Comparison of ENCODE assay signal across 12 cellular contexts in the genomic region with DNA sequence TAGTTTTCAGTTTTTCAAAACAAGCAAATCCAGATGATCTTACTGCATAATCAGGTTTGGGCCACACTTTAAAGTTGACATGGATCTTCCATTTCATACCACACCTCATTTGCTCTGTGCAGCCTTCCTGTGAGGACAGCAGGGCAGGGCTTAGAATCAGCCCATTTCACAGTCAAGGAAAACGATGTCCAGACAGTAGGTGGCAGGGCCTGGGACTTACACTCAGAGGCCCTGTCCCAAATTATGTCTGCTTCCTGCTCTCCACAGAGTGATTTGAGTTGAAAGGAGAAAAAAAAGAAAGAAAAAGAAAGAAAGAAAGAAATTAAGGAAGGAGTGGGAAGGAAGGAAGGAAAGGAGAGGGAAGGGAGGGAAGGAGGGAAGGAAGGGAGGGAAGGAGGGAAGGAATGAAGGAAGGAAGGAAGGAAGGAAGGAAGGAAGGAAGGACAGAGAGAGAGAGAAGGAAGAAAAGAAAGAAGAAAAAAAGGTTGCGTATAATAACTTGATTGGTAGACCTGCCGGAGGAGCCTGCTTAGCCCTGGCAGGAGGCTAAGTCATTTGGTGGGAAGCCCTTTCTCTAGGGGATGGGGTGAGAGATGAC. TPM values are rescaled to one million over a fixed set of nuclear protein-coding genes. Genes with fewer than 3 reads are reported as not detected.
DNase-seq lines count a peak whose midpoint lies in the region; ATAC-seq, FAIRE-seq and TF ChIP-seq lines count a peak whose summit lies in the region.
"Had no signal": no experiment of that assay in that cellular context is flagged by ENCODE, and none has a peak within 500 bp of the region (broad histone marks: within the 10 kb centered on the region; RNA-seq: fewer than 3 reads in every experiment).

No MANE protein-coding gene starts in this region.

- H3K4me1 ChIP-seq in SK-N-SH (ENCODE audit: control insufficient read depth in 1 of 2, insufficient read depth in 2 of 2, low read depth in 1 of 2, low read length in 1 of 2), result peaks cover 0 to 9% of the 10 kb centered on the region in 2 experiments; a peak in 1 of 4 replicates
- H3K4me1 ChIP-seq in Panc1 (ENCODE audit: control insufficient read depth, insufficient read depth, low read length), result 0 out of 2 replicates have a peak, but pooled peaks cover 4% of the 10 kb centered on the region
- peaks cover 14 to 22% (median 17%) of the 10 kb centered on the region in 4 donors for H3K4me1 ChIP-seq in esophagus muscularis mucosa
- H3K4me1 ChIP-seq in subcutaneous abdominal adipose tissue (ENCODE audit: control insufficient read depth in 5 of 5, insufficient read depth in 5 of 5, low read length in 5 of 5), result peaks cover 21 to 82% (median 62%) of the 10 kb centered on the region in 5 donors
- peaks cover 35 to 49% (median 38%) of the 10 kb centered on the region in 4 donors for H3K4me1 ChIP-seq in upper lobe of left lung

- DNase-seq in SK-N-SH (no peak), Panc1 (ENCODE audit: low read depth, low spot score) (no peak), esophagus muscularis mucosa (ENCODE audit: extremely low spot score) (peak; percentile 45), HTR-8/SVneo (ENCODE audit: insufficient read length, low spot score) (no peak), SK-N-DZ (ENCODE audit: low spot score) (no peak), upper lobe of left lung (no peak)

- no peaks in the 10 kb centered on the region for H4K20me1 ChIP-seq in SK-N-SH (ENCODE audit: insufficient read depth)

- CTCF ChIA-PET in SK-N-SH (lab: Yijun Ruan, JAX) (interaction anchor here (0.6 to 15.9 kb wide), 23 partner anchors 8 to 321 kb away, joined by 3 to 216 read pairs (median 4); no protein-coding TSS in a partner anchor), Panc1 (lab: Charles Lee) (interaction anchor here (0.6 to 6.9 kb wide), 3 partner anchors 83 to 285 kb away, joined by 3 to 42 read pairs (median 3); no protein-coding TSS in a partner anchor)

- no peak overlapping the region for H3K4me3 ChIP-seq in SK-N-SH (ENCODE audit: low read depth in 2 of 2, low read length in 1 of 2)
- H3K4me3 ChIP-seq in Panc1 (ENCODE audit: low read depth in 2 of 2, low read length in 2 of 2), result no peak overlapping the region
- no peak overlapping the region for H3K4me3 ChIP-seq in esophagus muscularis mucosa
- no peak overlapping the region for H3K4me3 ChIP-seq in subcutaneous abdominal adipose tissue (ENCODE audit: low read depth in 1 of 5, low read length in 5 of 5)
- H3K4me3 ChIP-seq in upper lobe of left lung, result no peak overlapping the region
- H3K4me3 ChIP-seq: MG63, skin epidermis had no signal

- TF ChIP-seq RAD21 in SK-N-SH (IDR thresholded peaks at IDR 0.05; ENCODE audit: low read length), result no peak

- H2AFZ ChIP-seq in SK-N-SH (ENCODE audit: low read depth), result no peak overlapping the region

- H3K9me3 ChIP-seq in SK-N-SH (no peaks in the 10 kb centered on the region), Panc1 (ENCODE audit: control insufficient read depth, insufficient read depth, low read depth, low read length) (no peaks in the 10 kb centered on the region), esophagus muscularis mucosa (no peaks in the 10 kb centered on the region), subcutaneous abdominal adipose tissue (ENCODE audit: control insufficient read depth in 5 of 5, low read length in 5 of 5) (no peaks in the 10 kb centered on the region), upper lobe of left lung (no peaks in the 10 kb centered on the region)
- H3K9me3 ChIP-seq: MG63 had no signal

- no peak overlapping the region for H3K27ac ChIP-seq in SK-N-SH (ENCODE audit: low read depth in 2 of 2, low read length in 1 of 2)
- H3K27ac ChIP-seq in Panc1 (ENCODE audit: low read length), result no peak overlapping the region
- no peak overlapping the region for H3K27ac ChIP-seq in esophagus muscularis mucosa (replicated peaks in 1 of 4)
- H3K27ac ChIP-seq in subcutaneous abdominal adipose tissue (ENCODE audit: low read depth, low read length), result peak overlapping the region; percentile 94
- H3K27ac ChIP-seq in upper lobe of left lung, result peak overlapping the region in 2 of 4 donors; percentile 8 to 17
- H3K27ac ChIP-seq: WERI-Rb-1 had no signal

- WGBS in SK-N-SH (ENCODE audit: low lambda C conversion rate), result 90% methylated on average over 3 of the region's 3 CpGs
- WGBS in esophagus muscularis mucosa, result 85% methylated on average over 3 of the region's 3 CpGs
- 80 to 82% methylated on average over 3 of the region's 3 CpGs for WGBS in upper lobe of left lung, 2 donors

- H3K36me3 ChIP-seq in SK-N-SH (replicated peaks in 1 of 2; ENCODE audit: control insufficient read depth in 1 of 2, insufficient read depth in 2 of 2, low read length in 1 of 2), result no peaks in the 10 kb centered on the region
- H3K36me3 ChIP-seq in Panc1 (ENCODE audit: control insufficient read depth, insufficient read depth, low read length), result no peaks in the 10 kb centered on the region
- no peaks in the 10 kb centered on the region for H3K36me3 ChIP-seq in esophagus muscularis mucosa
- no peaks in the 10 kb centered on the region for H3K36me3 ChIP-seq in subcutaneous abdominal adipose tissue (ENCODE audit: control insufficient read depth in 5 of 5, insufficient read depth in 5 of 5, low read length in 5 of 5)
- H3K36me3 ChIP-seq in upper lobe of left lung, result no peaks in the 10 kb centered on the region
- H3K36me3 ChIP-seq: MG63, WERI-Rb-1 had no signal

- no peak overlapping the region for H3K4me2 ChIP-seq in SK-N-SH

- TF ChIP-seq EP300 in SK-N-SH (IDR thresholded peaks at IDR 0.05; ENCODE audit: borderline replicate concordance in 1 of 2, low read depth in 1 of 2, low read length in 1 of 2) (no peak), esophagus muscularis mucosa (IDR thresholded peaks at IDR 0.05) (no peak), upper lobe of left lung (IDR thresholded peaks at IDR 0.05) (no peak)

- no peak for FAIRE-seq in HTR-8/SVneo (lab: Jason Lieb, UNC)

- TF ChIP-seq POLR2A in esophagus muscularis mucosa (IDR thresholded peaks at IDR 0.05; ENCODE audit: low read depth) (no peak), upper lobe of left lung (IDR thresholded peaks at IDR 0.05) (no peak)

- in situ Hi-C loops in Panc1 (cut with HindIII; ENCODE audit: low pct_unique_long_range_greater_than_20kb, low sequenced_read_pairs), result no loop called here

- H3K9me2 ChIP-seq in SK-N-SH, result no peaks in the 10 kb centered on the region

- BruUV-seq in Panc1 (replicated peaks; lab: Mats Ljungman, UMichigan), result no TSS peak

- POLR2A ChIA-PET in SK-N-SH (lab: Yijun Ruan, JAX), result no interaction called here
- POLR2A ChIA-PET in Panc1 (lab: Charles Lee), result no interaction called here

- peak; percentile 26; the same call in 2 of the 3 replicates for ATAC-seq in SK-N-SH treated with all-trans-retinoic acid at 6 μM for 48 hours
- peak; percentile 37 for ATAC-seq in Panc1
- ATAC-seq in upper lobe of left lung (ENCODE audit: low FRiP score in 2 of 2), result no peak

- H3K27me3 ChIP-seq in SK-N-SH (ENCODE audit: insufficient read depth), result no peaks in the 10 kb centered on the region
- H3K27me3 ChIP-seq in Panc1 (ENCODE audit: control insufficient read depth, insufficient read depth, low read length), result no peaks in the 10 kb centered on the region
- H3K27me3 ChIP-seq in esophagus muscularis mucosa, result peaks cover 0 to 7% (median 0%) of the 10 kb centered on the region in 4 donors
- no peaks in the 10 kb centered on the region for H3K27me3 ChIP-seq in subcutaneous abdominal adipose tissue (ENCODE audit: control insufficient read depth in 5 of 5, insufficient read depth in 4 of 5, low read length in 5 of 5)
- no peaks in the 10 kb centered on the region for H3K27me3 ChIP-seq in upper lobe of left lung
- H3K27me3 ChIP-seq: MG63 had no signal

- H3F3A ChIP-seq in SK-N-SH (replicated peaks; ENCODE audit: insufficient read depth), result no peaks in the 10 kb centered on the region

- intact Hi-C loops in Panc1 (cut with micrococcal nuclease; ENCODE audit: unreplicated experiment), result loop anchor here (1.0 to 5.0 kb wide), 3 partner anchors 72 to 231 kb away; no protein-coding TSS in a partner anchor
- intact Hi-C loops in esophagus muscularis mucosa (cut with DNase I), result loop anchor here (2.0 kb wide), 2 partner anchors 52 to 112 kb away; no protein-coding TSS in a partner anchor

- TF ChIP-seq CTCF in SK-N-SH (IDR thresholded peaks at IDR 0.05), result no peak
- no peak for TF ChIP-seq CTCF in Panc1 (IDR thresholded peaks at IDR 0.05)
- no peak for TF ChIP-seq CTCF in esophagus muscularis mucosa (IDR thresholded peaks at IDR 0.05)
- no peak for TF ChIP-seq CTCF in upper lobe of left lung (IDR thresholded peaks at IDR 0.05)

- H3K79me2 ChIP-seq in SK-N-SH (ENCODE audit: insufficient read depth), result no peaks in the 10 kb centered on the region

- H3K9ac ChIP-seq in SK-N-SH, result no peak overlapping the region
- H3K9ac ChIP-seq in subcutaneous abdominal adipose tissue (ENCODE audit: low read length in 5 of 5), result peak overlapping the region in 3 of 5 donors; percentile 7 to 66 (median 34)

TF ChIP-seq in SK-N-SH treated with all-trans-retinoic acid at 6 μM for 48 hours, 23 proteins besides CTCF, POLR2A, EP300 and RAD21 (continues in another document):
- TF ChIP-seq OSR1 (CRISPR knock-in tag; IDR thresholded peaks at IDR 0.05) (no peak), ISL1 (CRISPR knock-in tag; IDR thresholded peaks at IDR 0.05) (no peak), ZNF8 (CRISPR knock-in tag; IDR thresholded peaks at IDR 0.05) (no peak), PPARA (CRISPR knock-in tag; IDR thresholded peaks at IDR 0.05; ENCODE audit: borderline replicate concordance) (no peak)

TF ChIP-seq in SK-N-SH, 30 proteins besides CTCF, POLR2A, EP300 and RAD21 (continues in another document):
- no peak for TF ChIP-seq GATA2 (CRISPR knock-in tag; IDR thresholded peaks at IDR 0.05)

RNA-seq across cellular contexts. Expression of a gene that starts 23.6 kb away (rescaled TPM):
- polyA plus RNA-seq in SK-N-SH (2012; rRNA removed), result 18.3 and 20.7 TPM in 2 replicates
- 8.1 and 14.3 TPM in 2 replicates for polyA plus RNA-seq in SK-N-SH (2012; cell fraction: cytosol; rRNA removed)
- polyA plus RNA-seq in SK-N-SH (2012; cell fraction: nucleus; rRNA removed), result 8.7 TPM in 2 replicates
- total RNA-seq in Panc1 (2021; ENCODE audit: unreplicated experiment), result 31.4 TPM
- polyA plus RNA-seq in Panc1 (2012; ENCODE audit: insufficient read length), result 44.7 TPM
- 10 to 100 TPM; 19.1 to 60.6 (median 47.1) TPM for total RNA-seq in esophagus muscularis mucosa
- polyA plus RNA-seq in SK-N-DZ (2014; cell fraction: cytosol; rRNA removed), result 19.0 and 20.0 TPM in 2 replicates
- polyA plus RNA-seq in SK-N-DZ (2014; cell fraction: nucleus; rRNA removed), result 8.4 and 10.4 TPM in 2 replicates
- 10 to 100 TPM in 2 of 6 donors, 1 to 10 TPM in 4; 2.1 to 19.8 (median 9.5) TPM for total RNA-seq in upper lobe of left lung
- total RNA-seq: naive thymus-derived CD8-positive, alpha-beta T cell had no signal
- polyA plus RNA-seq: naive thymus-derived CD8-positive, alpha-beta T cell had no signal

RNA-seq across cellular contexts. Expression of a gene that starts 54.0 kb away (rescaled TPM):
- 5.4 and 6.3 TPM in 2 replicates for polyA plus RNA-seq in SK-N-SH (2012; rRNA removed)
- 7.5 and 8.1 TPM in 2 replicates for polyA plus RNA-seq in SK-N-SH (2012; cell fraction: cytosol; rRNA removed)
- polyA plus RNA-seq in SK-N-SH (2012; cell fraction: nucleus; rRNA removed), result 3.5 and 6.4 TPM in 2 replicates
- total RNA-seq in Panc1 (2021; ENCODE audit: unreplicated experiment) (41.8 TPM), esophagus muscularis mucosa (10 to 100 TPM; 10.5 to 12.8 (median 11.2) TPM), upper lobe of left lung (10 to 100 TPM; 10.5 to 46.7 (median 17.1) TPM)
- polyA plus RNA-seq in Panc1 (2012; ENCODE audit: insufficient read length), result 13.2 TPM
- 8.4 and 10.5 TPM in 2 replicates for polyA plus RNA-seq in SK-N-DZ (2014; cell fraction: cytosol; rRNA removed)
- 7.0 and 7.1 TPM in 2 replicates for polyA plus RNA-seq in SK-N-DZ (2014; cell fraction: nucleus; rRNA removed)

Comparison
In these comparisons a context has a peak if more than half of its experiments do, and no peak if none do; other contexts are left out.
1. ATAC-seq: peak in SK-N-SH treated with all-trans-retinoic acid at 6 μM for 48 hours (single experiment) and Panc1 (single experiment); none in upper lobe of left lung (0 of 2).